23 cellular contexts compared by ENCODE assay signal in genomic region chr5:1366514-1366913, GRCh38. TPM values are rescaled to one million over a fixed set of nuclear protein-coding genes. Genes with fewer than 3 reads are reported as not detected.
DNase-seq lines count a peak whose midpoint lies in the region; ATAC-seq, FAIRE-seq and TF ChIP-seq lines count a peak whose summit lies in the region.
"Had no signal": no experiment of that assay in that cellular context is flagged by ENCODE, and none has a peak within 500 bp of the region (broad histone marks: within the 10 kb centered on the region; RNA-seq: fewer than 3 reads in every experiment).

No MANE protein-coding gene starts in this region.

- 0 out of 2 replicates have a peak overlapping the region, but pooled peaks have one; percentile 39 for H3K27ac ChIP-seq in Karpas-422 (ENCODE audit: low read length)
- H3K27ac ChIP-seq in osteoblast (ENCODE audit: low read depth, low read length), result no peak overlapping the region
- H3K27ac ChIP-seq: heart left ventricle, lower lobe of right lung, parathyroid adenoma, SJCRH30 had no signal

- H3K36me3 ChIP-seq in Karpas-422 (ENCODE audit: insufficient read depth, low read length) (no peaks in the 10 kb centered on the region), osteoblast (ENCODE audit: insufficient read depth, low read length) (no peaks in the 10 kb centered on the region)
- H3K36me3 ChIP-seq: heart left ventricle, lower lobe of right lung, SJCRH30 had no signal

- H3K4me1 ChIP-seq in Karpas-422 (ENCODE audit: low read length) (peaks cover 18% of the 10 kb centered on the region), osteoblast (ENCODE audit: insufficient read depth, low read length) (no peaks in the 10 kb centered on the region)
- H3K4me1 ChIP-seq: heart left ventricle, lower lobe of right lung, parathyroid adenoma, SJCRH30 had no signal

- ATAC-seq in GM21526 (IDR thresholded peaks at IDR 0.05; ENCODE audit: low FRiP score, unreplicated experiment), result peak; percentile 64
- ATAC-seq in HG03175 (IDR thresholded peaks at IDR 0.05; ENCODE audit: unreplicated experiment), result no peak
- ATAC-seq: activated CD4-positive, alpha-beta T cell treated with anti-CD3 and anti-CD28 coated beads for 36 hours; heart left ventricle; lower lobe of right lung; PC-3 had no signal

- no peak for TF ChIP-seq CTCF in osteoblast (IDR thresholded peaks at IDR 0.05; ENCODE audit: extremely low read depth, low read depth, low read length)

- H3K9ac ChIP-seq in Karpas-422 (ENCODE audit: low read length), result peak overlapping the region; percentile 45
- H3K9ac ChIP-seq: parathyroid adenoma had no signal

- DNase-seq in GM18507 (ENCODE audit: extremely low spot score, insufficient read length, low read depth), result no peak
- peak; percentile 75 for DNase-seq in Karpas-422
- DNase-seq in osteoblast (ENCODE audit: insufficient read length, low spot score, missing footprints), result peak; percentile 37
- DNase-seq in Kasumi-1 (lab: John Stamatoyannopoulos, UW), result no peak
- no peak for DNase-seq in KG1 (lab: John Stamatoyannopoulos, UW)
- DNase-seq in DMS79 treated with DMSO at 0.1 percent for 48 hours (lab: John Stamatoyannopoulos, UW), result no peak
- DNase-seq: activated CD4-positive, alpha-beta T cell treated with anti-CD3 and anti-CD28 coated beads for 36 hours; activated gamma-delta T cell treated with Interleukin-2 at 50 U/mL for 16 hours; amniotic stem cell; central memory CD4-positive, alpha-beta T cell; effector CD4-positive, alpha-beta T cell; heart left ventricle; lower lobe of right lung; NCI-H2081 treated with DMSO at 0.1 percent for 48 hours; PC-3; SJCRH30; stimulated activated CD4-positive, alpha-beta T cell treated with anti-CD3 and anti-CD28 coated beads, Interleukin-4, amount 100 ng/mL, for 1 hour; T1000 had no signal

- H4K20me1 ChIP-seq in Karpas-422 (ENCODE audit: insufficient read depth, low read depth, low read length) (no peaks in the 10 kb centered on the region), osteoblast (ENCODE audit: insufficient read depth, low read length) (no peaks in the 10 kb centered on the region)

- no peaks in the 10 kb centered on the region for H3K79me2 ChIP-seq in Karpas-422 (ENCODE audit: low read length)
- no peaks in the 10 kb centered on the region for H3K79me2 ChIP-seq in osteoblast (ENCODE audit: insufficient read depth, low read length)
- H3K79me2 ChIP-seq: parathyroid adenoma had no signal

- H2AFZ ChIP-seq in Karpas-422 (ENCODE audit: low read length) (peak overlapping the region; percentile 86), osteoblast (ENCODE audit: low read length) (no peak overlapping the region)
- H2AFZ ChIP-seq: parathyroid adenoma had no signal

- H3K4me3 ChIP-seq in Karpas-422 (ENCODE audit: low read length) (peak overlapping the region; percentile 56), osteoblast (ENCODE audit: insufficient read depth, low read length) (no peak overlapping the region)
- H3K4me3 ChIP-seq: heart left ventricle, lower lobe of right lung, SJCRH30 had no signal

- no peaks in the 10 kb centered on the region for H3K9me2 ChIP-seq in Karpas-422 (replicated peaks; ENCODE audit: insufficient read depth, low read length)

- H3K27me3 ChIP-seq in Karpas-422 (ENCODE audit: low read length), result no peaks in the 10 kb centered on the region
- peaks cover 17% of the 10 kb centered on the region for H3K27me3 ChIP-seq in osteoblast (ENCODE audit: insufficient read depth, low read length)
- H3K27me3 ChIP-seq: SJCRH30 had no signal

- no peaks in the 10 kb centered on the region for H3K9me3 ChIP-seq in Karpas-422 (ENCODE audit: low read length)
- H3K9me3 ChIP-seq in osteoblast (ENCODE audit: low read depth, low read length), result no peaks in the 10 kb centered on the region
- H3K9me3 ChIP-seq: heart left ventricle, lower lobe of right lung, SJCRH30 had no signal

- peak overlapping the region; percentile 63 for H3K4me2 ChIP-seq in Karpas-422 (ENCODE audit: low read depth, low read length, poor library complexity, severe bottlenecking)
- no peak overlapping the region for H3K4me2 ChIP-seq in osteoblast (ENCODE audit: insufficient read depth, low read length)

- FAIRE-seq in GM18507 (lab: Jason Lieb, UNC), result peak; percentile 81
- FAIRE-seq: G401.6, islet of Langerhans had no signal

RNA-seq across cellular contexts. Expression of gene CLPTM1L, which starts 21.6 kb away (rescaled TPM):
- total RNA-seq in Karpas-422 (2014; rRNA removed; shearing (Covaris generic); ENCODE audit: low replicate concordance), result 141 and 164 TPM in 2 replicates
- total RNA-seq in osteoblast, result 134 and 139 TPM in 2 replicates

Comparison
In these comparisons a context has a peak if more than half of its experiments do, and no peak if none do; other contexts are left out.
1. DNase-seq: peak in Karpas-422 (single experiment) and osteoblast (single experiment); none in GM18507 (single experiment), Kasumi-1 (0 of 2), KG1 (single experiment) and DMS79 treated with DMSO at 0.1 percent for 48 hours (single experiment).